Comparison of ENCODE assay signal across 1 cellular context in the genomic region with DNA sequence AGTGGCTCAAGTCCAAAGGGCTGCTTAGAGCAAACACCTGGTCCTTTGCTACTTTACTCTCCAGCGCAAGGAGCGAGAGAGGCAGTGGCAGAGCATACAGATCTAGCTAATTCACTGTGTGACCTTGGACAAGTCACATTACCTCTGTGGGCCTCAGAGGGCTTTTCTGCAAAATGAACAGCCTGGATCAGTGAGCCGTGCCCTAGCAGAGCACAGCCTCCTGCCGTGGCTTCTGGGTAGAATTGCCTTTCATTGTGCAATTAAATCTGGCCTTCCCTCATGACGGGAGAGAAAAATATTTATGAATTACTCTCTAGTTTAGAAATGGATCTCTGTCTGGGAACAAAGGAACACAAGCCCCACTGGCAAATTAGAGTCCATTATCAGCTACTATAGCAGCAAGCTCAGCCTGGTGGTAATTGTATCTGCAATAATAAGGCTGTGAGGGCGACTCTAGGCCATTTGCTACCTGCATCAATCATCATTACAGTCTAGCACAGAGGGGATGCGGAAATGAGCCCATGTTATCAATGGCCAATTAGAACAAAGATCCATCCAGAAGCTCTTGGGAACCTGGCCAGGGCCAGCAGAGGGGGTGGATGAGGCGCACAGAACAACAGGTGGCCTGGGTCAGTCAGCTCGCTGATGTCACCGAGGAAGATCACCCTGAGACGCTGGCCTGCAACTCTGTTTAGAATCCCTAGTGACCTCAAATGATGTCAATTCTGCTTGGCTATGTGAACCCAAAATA.
TF ChIP-seq lines count a peak whose summit lies in the region.

No MANE protein-coding gene starts in this region.

TF ChIP-seq in HepG2, 621 proteins besides CTCF, POLR2A, EP300 and RAD21 (continued from another document):
- TF ChIP-seq, protein P1, sequence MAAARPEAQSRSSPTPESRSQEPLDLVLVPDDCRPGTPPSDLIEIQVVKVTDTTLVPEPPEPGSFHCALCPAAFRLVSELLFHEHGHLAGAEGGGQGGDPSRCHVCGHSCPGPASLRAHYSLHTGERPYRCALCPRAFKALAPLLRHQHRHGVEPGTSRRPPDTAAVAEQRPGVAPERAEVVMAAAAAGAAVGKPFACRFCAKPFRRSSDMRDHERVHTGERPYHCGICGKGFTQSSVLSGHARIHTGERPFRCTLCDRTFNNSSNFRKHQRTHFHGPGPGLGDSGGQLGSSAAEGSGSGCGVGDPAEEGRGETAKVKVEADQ (CRISPR knock-in tag; IDR thresholded peaks at IDR 0.05; ENCODE audit: borderline replicate concordance) = no peak
- no peak for TF ChIP-seq ZNF883 (CRISPR knock-in tag; IDR thresholded peaks at IDR 0.05; ENCODE audit: not compliant biosample characterization)
